8 cellular contexts compared by ENCODE assay signal in genomic region chr20:653110-653589, GRCh38. TPM values are rescaled to one million over a fixed set of nuclear protein-coding genes. Genes with fewer than 3 reads are reported as not detected.
DNase-seq lines count a peak whose midpoint lies in the region; ATAC-seq lines count a peak whose summit lies in the region.

Gene SRXN1 (minus strand): TSS chr20:653200. CDS start chr20:653185, 15 bp downstream.

- H3K9ac ChIP-seq in endocrine pancreas (ENCODE audit: control insufficient read depth, insufficient read depth, low read length): peak within 1 kb of the TSS; percentile 91

- 0% methylated on average over 18 to 60 of the region's 74 CpGs for WGBS in mesodermal cell (ENCODE audit: insufficient coverage in 2 of 2), 2 experiments

- H3K27ac ChIP-seq in mesodermal cell (ENCODE audit: low read depth, low read length, severe bottlenecking): peak within 1 kb of the TSS; percentile 85

- H3K36me3 ChIP-seq in endocrine pancreas (ENCODE audit: control insufficient read depth, insufficient read depth, low read length): peaks cover 4% of the 10 kb centered on the region
- peaks cover 23% of the 10 kb centered on the region for H3K36me3 ChIP-seq in mesodermal cell (ENCODE audit: control insufficient read depth, insufficient read depth, low read length)

- H3K9me3 ChIP-seq in endocrine pancreas (ENCODE audit: control insufficient read depth, low read length): no peaks in the 10 kb centered on the region
- H3K9me3 ChIP-seq in mesodermal cell (ENCODE audit: control insufficient read depth, low read length): no peaks in the 10 kb centered on the region

- ATAC-seq in GM18867 (IDR thresholded peaks at IDR 0.05; ENCODE audit: unreplicated experiment) (peak; percentile 86), HG03108 (IDR thresholded peaks at IDR 0.05; ENCODE audit: unreplicated experiment) (peak; percentile 91)

- H3K4me3 ChIP-seq in endocrine pancreas (ENCODE audit: control insufficient read depth, insufficient read depth, low read length): peak within 1 kb of the TSS; percentile 85
- peak within 1 kb of the TSS; percentile 54 for H3K4me3 ChIP-seq in mesodermal cell (ENCODE audit: extremely low read depth, insufficient read depth, low read length, poor library complexity, severe bottlenecking)

- no peaks in the 10 kb centered on the region for H3K27me3 ChIP-seq in endocrine pancreas (ENCODE audit: control insufficient read depth, insufficient read depth, low read length)

- DNase-seq in AML-193 (lab: John Stamatoyannopoulos, UW): peak; percentile 25 to 35
- DNase-seq in NCI-H82 (lab: John Stamatoyannopoulos, UW): peak; percentile 92
- peak; percentile 72 to 79 (median 74) for DNase-seq in activated CD8-positive, alpha-beta memory T cell treated with anti-CD3 and anti-CD28 coated beads for 48 hours (ENCODE audit: low read depth in 2 of 3, low spot score in 2 of 3)
- peak; percentile 71 for DNase-seq in stimulated activated CD8-positive, alpha-beta memory T cell treated with anti-CD3 and anti-CD28 coated beads, Interleukin-15, amount 100 ng/mL, for 24 hours (ENCODE audit: low read depth)

- H3K4me1 ChIP-seq in endocrine pancreas (ENCODE audit: control insufficient read depth, insufficient read depth, low read length) (no peaks in the 10 kb centered on the region), mesodermal cell (ENCODE audit: control insufficient read depth, insufficient read depth, low read length, poor library complexity, severe bottlenecking) (peaks cover 16% of the 10 kb centered on the region)

RNA-seq across cellular contexts. Expression of gene SRXN1, which starts in this region (rescaled TPM):
- polyA plus RNA-seq in mesodermal cell (2013, experiment 1 of 2): 12.6 TPM
- 10.7 TPM for polyA plus RNA-seq in mesodermal cell (2013, experiment 2 of 2)

Comparison
In these comparisons a context has a peak if more than half of its experiments do, and no peak if none do; other contexts are left out.
1. Peak in every context shown above with its lines: DNase-seq, ATAC-seq, H3K4me3 ChIP-seq and H3K27ac ChIP-seq.
2. DNase-seq: peak in every context shown above with its lines; median percentile 92 in NCI-H82; 74 in activated CD8-positive, alpha-beta memory T cell treated with anti-CD3 and anti-CD28 coated beads for 48 hours; 71 in stimulated activated CD8-positive, alpha-beta memory T cell treated with anti-CD3 and anti-CD28 coated beads, Interleukin-15, amount 100 ng/mL, for 24 hours; 30 in AML-193.